In genomic region chr6:33082702-33083101, GRCh38 we compare ENCODE assay signal across 8 cellular contexts. TPM values are rescaled to one million over a fixed set of nuclear protein-coding genes. Genes with fewer than 3 reads are reported as not detected.
A peak's percentile ranks its signal among the peaks of the same experiment; 100 is the strongest.
DNase-seq lines count a peak whose midpoint lies in the region; ATAC-seq and TF ChIP-seq lines count a peak whose summit lies in the region.

No MANE protein-coding gene starts in this region.

- no peak overlapping the region for H3K4me3 ChIP-seq in upper lobe of left lung

- intact Hi-C loops in Calu3 (cut with micrococcal nuclease; ENCODE audit: unreplicated experiment), result loop anchor here (2.0 kb wide), 1 partner anchor 68 kb away; no protein-coding TSS in a partner anchor

- peak overlapping the region in 2 of 4 donors; percentile 73 to 92 for H3K27ac ChIP-seq in upper lobe of left lung

- peak; percentile 77 for ATAC-seq in activated T-helper 17 cell treated with anti-CD3 and anti-CD28 coated beads, Interleukin-2, amount 50 U/mL, for 72 hours (replicated peaks)
- ATAC-seq in upper lobe of left lung (ENCODE audit: low FRiP score in 2 of 2), result peak in 1 of 2 donors; percentile 39

- TF ChIP-seq CTCF in Calu3 (IDR thresholded peaks at IDR 0.05; ENCODE audit: unreplicated experiment), result no peak
- TF ChIP-seq CTCF in upper lobe of left lung (IDR thresholded peaks at IDR 0.05), result peak; percentile 28 to 85 (median 54)

- CTCF ChIA-PET in Calu3 (lab: Charles Lee), result interaction anchor here (1.3 kb wide), 1 partner anchor 65 kb away, joined by 3 read pairs; no protein-coding TSS in a partner anchor

- H3K4me3 Mint-ChIP-seq in Calu3 (ENCODE audit: low read depth, unreplicated experiment), result no peak overlapping the region
- H3K4me3 Mint-ChIP-seq in activated T-helper 17 cell treated with anti-CD3 and anti-CD28 coated beads, Interleukin-2, amount 50 U/mL, for 72 hours, result no peak overlapping the region

- H3K27ac Mint-ChIP-seq in Calu3 (ENCODE audit: unreplicated experiment), result no peak overlapping the region
- peak overlapping the region; percentile 41 for H3K27ac Mint-ChIP-seq in activated T-helper 17 cell treated with anti-CD3 and anti-CD28 coated beads, Interleukin-2, amount 50 U/mL, for 72 hours

- WGBS in upper lobe of left lung, 2 donors, result 0 to 51% methylated on average over 2 of the region's 2 CpGs

- H3K4me1 Mint-ChIP-seq in Calu3 (ENCODE audit: low read depth, unreplicated experiment), result no peaks in the 10 kb centered on the region
- H3K4me1 Mint-ChIP-seq in activated T-helper 17 cell treated with anti-CD3 and anti-CD28 coated beads, Interleukin-2, amount 50 U/mL, for 72 hours, result peaks cover 20% of the 10 kb centered on the region

- H3K27me3 Mint-ChIP-seq in Calu3 (ENCODE audit: unreplicated experiment), result peaks cover 99% of the 10 kb centered on the region
- H3K27me3 Mint-ChIP-seq in activated T-helper 17 cell treated with anti-CD3 and anti-CD28 coated beads, Interleukin-2, amount 50 U/mL, for 72 hours, result no peaks in the 10 kb centered on the region

- DNase-seq in Calu3, result peak; percentile 50
- peak; percentile 14 for DNase-seq in HuH-7.5 (ENCODE audit: low spot score)
- DNase-seq in iPS-NIHi11 (ENCODE audit: low spot score), result peak; percentile 63
- DNase-seq in upper lobe of left lung, result no peak
- no peak for DNase-seq in NCI-H345 treated with DMSO at 0.1 percent for 48 hours (lab: John Stamatoyannopoulos, UW; ENCODE audit: unreplicated experiment)
- no peak for DNase-seq in cortex of kidney (lab: John Stamatoyannopoulos, UW)
- DNase-seq in GM03348 (ENCODE audit: low spot score), result no peak

- H3K9me3 Mint-ChIP-seq in Calu3 (ENCODE audit: low read depth, unreplicated experiment), result no peaks in the 10 kb centered on the region
- H3K9me3 Mint-ChIP-seq in activated T-helper 17 cell treated with anti-CD3 and anti-CD28 coated beads, Interleukin-2, amount 50 U/mL, for 72 hours, result no peaks in the 10 kb centered on the region

- no peaks in the 10 kb centered on the region for H3K36me3 Mint-ChIP-seq in Calu3 (ENCODE audit: insufficient read depth, unreplicated experiment)
- peaks cover 11% of the 10 kb centered on the region for H3K36me3 Mint-ChIP-seq in activated T-helper 17 cell treated with anti-CD3 and anti-CD28 coated beads, Interleukin-2, amount 50 U/mL, for 72 hours (ENCODE audit: low read depth)

- H3K9me3 ChIP-seq in upper lobe of left lung, result no peaks in the 10 kb centered on the region

- H3K27me3 ChIP-seq in upper lobe of left lung, result no peaks in the 10 kb centered on the region

- no peak for TF ChIP-seq POLR2A in upper lobe of left lung (IDR thresholded peaks at IDR 0.05)

- H3K36me3 ChIP-seq in upper lobe of left lung, result peaks cover 7 to 43% (median 17%) of the 10 kb centered on the region in 4 donors

- TF ChIP-seq EP300 in upper lobe of left lung (IDR thresholded peaks at IDR 0.05), result no peak

- peaks cover 10 to 25% (median 16%) of the 10 kb centered on the region in 4 donors for H3K4me1 ChIP-seq in upper lobe of left lung

- BruUV-seq in Calu3 (replicated peaks; lab: Mats Ljungman, UMichigan), result no TSS peak

RNA-seq across cellular contexts. Expression of gene HLA-DPB1, which starts 6.9 kb away (rescaled TPM):
- 12.0 and 18.3 TPM in 2 replicates for total RNA-seq in Calu3 (2022)
- total RNA-seq in activated T-helper 17 cell treated with anti-CD3 and anti-CD28 coated beads, Interleukin-2, amount 50 U/mL, for 72 hours, result 10 to 100 TPM; 21.4 to 69.1 TPM
- 100 to 1,000 TPM; 194 to 697 (median 373) TPM for total RNA-seq in upper lobe of left lung

RNA-seq across cellular contexts. Expression of gene HLA-DPA1, which starts 9.3 kb away (rescaled TPM):
- total RNA-seq in Calu3 (2022) (29.2 and 46.4 TPM in 2 replicates), upper lobe of left lung (100 to 1,000 TPM; 109 to 674 (median 399) TPM)
- 100 to 1,000 TPM in 1 of 2 donors, 10 to 100 TPM in 1; 40.5 to 136 TPM for total RNA-seq in activated T-helper 17 cell treated with anti-CD3 and anti-CD28 coated beads, Interleukin-2, amount 50 U/mL, for 72 hours

Comparison
In these comparisons a context has a peak if more than half of its experiments do, and no peak if none do; other contexts are left out.
1. DNase-seq: peak in Calu3 (single experiment), HuH-7.5 (single experiment) and iPS-NIHi11 (single experiment); none in upper lobe of left lung (0 of 2), NCI-H345 treated with DMSO at 0.1 percent for 48 hours (single experiment), cortex of kidney (single experiment) and GM03348 (single experiment).